Comparison of ENCODE assay signal across 9 cellular contexts in genomic region chr1:244920911-244921310, GRCh38. TPM values are rescaled to one million over a fixed set of nuclear protein-coding genes. Genes with fewer than 3 reads are reported as not detected.
DNase-seq lines count a peak whose midpoint lies in the region; ATAC-seq and FAIRE-seq lines count a peak whose summit lies in the region.
"Had no signal": no experiment of that assay in that cellular context is flagged by ENCODE, and none has a peak within 500 bp of the region (broad histone marks: within the 10 kb centered on the region; RNA-seq: fewer than 3 reads in every experiment).

No MANE protein-coding gene starts in this region.

- H2AK5ac ChIP-seq in mesenchymal stem cell (ENCODE audit: low read length, severe bottlenecking) = no peak overlapping the region

- no peaks in the 10 kb centered on the region for H3K27me3 ChIP-seq in Karpas-422 (ENCODE audit: low read length)
- H3K27me3 ChIP-seq in mesenchymal stem cell (ENCODE audit: control insufficient read depth in 1 of 2, insufficient read depth in 1 of 2, low read length in 2 of 2) = peaks cover 0 to 11% of the 10 kb centered on the region in 2 experiments
- no peaks in the 10 kb centered on the region for H3K27me3 ChIP-seq in small intestine (ENCODE audit: control insufficient read depth in 2 of 2, insufficient read depth in 2 of 2, low read length in 2 of 2)

- H3K4me3 ChIP-seq in Karpas-422 (ENCODE audit: low read length) (no peak overlapping the region), mesenchymal stem cell (ENCODE audit: insufficient read depth in 1 of 2, low read depth in 1 of 2, low read length in 2 of 2) (no peak overlapping the region), small intestine (ENCODE audit: low read depth in 1 of 2, low read length in 2 of 2) (no peak overlapping the region)

- H3K79me1 ChIP-seq in mesenchymal stem cell (replicated peaks; ENCODE audit: low read length, poor library complexity, severe bottlenecking) = no peaks in the 10 kb centered on the region

- ATAC-seq in GM18907 (IDR thresholded peaks at IDR 0.05; ENCODE audit: unreplicated experiment) = peak; percentile 59
- peak; percentile 55 for ATAC-seq in HG02623 (IDR thresholded peaks at IDR 0.05; ENCODE audit: unreplicated experiment)
- ATAC-seq: SK-N-SH treated with all-trans-retinoic acid at 6 μM for 48 hours had no signal

- no peak overlapping the region for H3K18ac ChIP-seq in mesenchymal stem cell (ENCODE audit: low read depth in 1 of 2, low read length in 2 of 2)

- no peak overlapping the region for H3K14ac ChIP-seq in mesenchymal stem cell (ENCODE audit: low read length in 2 of 2)

- WGBS in mesenchymal stem cell = no CpG with 5 or more reads among the region's 3 CpGs
- 58 to 76% (median 65%) methylated on average over 3 of the region's 3 CpGs for WGBS in small intestine, 3 donors

- no peak overlapping the region for H4K91ac ChIP-seq in mesenchymal stem cell (ENCODE audit: low read length)

- H3K9me3 ChIP-seq in Karpas-422 (ENCODE audit: low read length) (no peaks in the 10 kb centered on the region), mesenchymal stem cell (ENCODE audit: control insufficient read depth, low read length) (no peaks in the 10 kb centered on the region), small intestine (ENCODE audit: control insufficient read depth, low read depth) (no peaks in the 10 kb centered on the region)

- H3K4me2 ChIP-seq in Karpas-422 (ENCODE audit: low read depth, low read length, poor library complexity, severe bottlenecking) (peak overlapping the region; percentile 53), mesenchymal stem cell (ENCODE audit: low read length, poor library complexity, severe bottlenecking) (no peak overlapping the region)

- no peak overlapping the region for H2BK15ac ChIP-seq in mesenchymal stem cell (ENCODE audit: low read depth, poor library complexity, severe bottlenecking)

- no peaks in the 10 kb centered on the region for H4K20me1 ChIP-seq in Karpas-422 (ENCODE audit: insufficient read depth, low read depth, low read length)

- H3K4me1 ChIP-seq in Karpas-422 (ENCODE audit: low read length) = peaks cover 30% of the 10 kb centered on the region
- H3K4me1 ChIP-seq in mesenchymal stem cell (ENCODE audit: control insufficient read depth, insufficient read depth, low read depth, low read length) = peaks cover 2% of the 10 kb centered on the region
- peaks cover 0 to 3% of the 10 kb centered on the region in 2 donors for H3K4me1 ChIP-seq in small intestine (ENCODE audit: control insufficient read depth in 2 of 2, insufficient read depth in 1 of 2, low read depth in 1 of 2, low read length in 1 of 2)

- H3K9ac ChIP-seq in Karpas-422 (ENCODE audit: low read length) (0 out of 2 replicates have a peak overlapping the region, but pooled peaks have one; percentile 24), mesenchymal stem cell (ENCODE audit: low read length) (no peak overlapping the region)

- H3K79me2 ChIP-seq in Karpas-422 (ENCODE audit: low read length) = no peaks in the 10 kb centered on the region

- no peak overlapping the region for H3K4ac ChIP-seq in mesenchymal stem cell (ENCODE audit: low read depth in 1 of 2, low read length in 2 of 2)

- peak overlapping the region; percentile 74; the same call in 1 of the 2 replicates for H2AFZ ChIP-seq in Karpas-422 (ENCODE audit: low read length)
- no peak overlapping the region for H2AFZ ChIP-seq in mesenchymal stem cell (ENCODE audit: low read depth, low read length)

- no peaks in the 10 kb centered on the region for H3K36me3 ChIP-seq in Karpas-422 (ENCODE audit: insufficient read depth, low read length)
- no peaks in the 10 kb centered on the region for H3K36me3 ChIP-seq in mesenchymal stem cell (ENCODE audit: control insufficient read depth in 1 of 2, insufficient read depth in 2 of 2, low read depth in 1 of 2, low read length in 2 of 2)
- H3K36me3 ChIP-seq in small intestine (ENCODE audit: control insufficient read depth in 2 of 2, insufficient read depth in 2 of 2, low read length in 2 of 2) = no peaks in the 10 kb centered on the region

- no peak overlapping the region for H3K23ac ChIP-seq in mesenchymal stem cell (ENCODE audit: low read length in 2 of 2)

- FAIRE-seq in small intestine (lab: Jason Lieb, UNC) = no peak

- H2BK120ac ChIP-seq in mesenchymal stem cell (ENCODE audit: low read depth, low read length) = no peak overlapping the region

- H3K27ac ChIP-seq in Karpas-422 (ENCODE audit: low read length) = no peak overlapping the region
- no peak overlapping the region for H3K27ac ChIP-seq in mesenchymal stem cell (ENCODE audit: low read length, poor library complexity, severe bottlenecking)
- no peak overlapping the region for H3K27ac ChIP-seq in small intestine (ENCODE audit: low read depth in 1 of 2, low read length in 1 of 2)

- H2BK5ac ChIP-seq in mesenchymal stem cell (ENCODE audit: low read depth, low read length, poor library complexity, severe bottlenecking) = no peak overlapping the region

- H3K9me2 ChIP-seq in Karpas-422 (replicated peaks; ENCODE audit: insufficient read depth, low read length) = no peaks in the 10 kb centered on the region

- DNase-seq in Karpas-422 (peak; percentile 69), mesenchymal stem cell (peak; percentile 33), NCI-H748 treated with DMSO at 0.1 percent for 48 hours (lab: John Stamatoyannopoulos, UW) (no peak), middle frontal gyrus (ENCODE audit: extremely low spot score, low spot score) (no peak), small intestine (no peak)
- DNase-seq in activated T-cell treated with anti-CD3 and anti-CD28 coated beads, Interleukin-2, amount 50 U/mL, for 48 hours = no peak

- no peak overlapping the region for H2BK12ac ChIP-seq in mesenchymal stem cell (ENCODE audit: low read length in 2 of 2)

- no peak overlapping the region for H4K8ac ChIP-seq in mesenchymal stem cell (ENCODE audit: low read length)

RNA-seq across cellular contexts. Expression of gene HNRNPU, which starts 56.6 kb away (rescaled TPM):
- total RNA-seq in Karpas-422 (2014; rRNA removed; shearing (Covaris generic); ENCODE audit: low replicate concordance) = 224 and 343 TPM in 2 replicates
- 184 TPM for polyA plus RNA-seq in mesenchymal stem cell (2013, experiment 1 of 2)
- 179 TPM for polyA plus RNA-seq in mesenchymal stem cell (2013, experiment 2 of 2)
- polyA plus RNA-seq in small intestine = 100 to 1,000 TPM in 2 of 3 donors, 10 to 100 TPM in 1; 84.8 to 194 (median 109) TPM

Comparison
In these comparisons a context has a peak if more than half of its experiments do, and no peak if none do; other contexts are left out.
1. DNase-seq: peak in Karpas-422 (single experiment) and mesenchymal stem cell (single experiment); none in activated T-cell treated with anti-CD3 and anti-CD28 coated beads, Interleukin-2, amount 50 U/mL, for 48 hours (0 of 2), NCI-H748 treated with DMSO at 0.1 percent for 48 hours (single experiment), middle frontal gyrus (single experiment) and small intestine (single experiment).